In genomic region chr5:99169309-99169708, GRCh38 we compare ENCODE assay signal across 9 cellular contexts.
DNase-seq lines count a peak whose midpoint lies in the region; ATAC-seq and TF ChIP-seq lines count a peak whose summit lies in the region.
"Had no signal": no experiment of that assay in that cellular context is flagged by ENCODE, and none has a peak within 500 bp of the region (broad histone marks: within the 10 kb centered on the region; RNA-seq: fewer than 3 reads in every experiment).

No MANE protein-coding gene starts in this region.

- DNase-seq in COR-L47 (lab: John Stamatoyannopoulos, UW) (peak; percentile 20), M059J (ENCODE audit: low read depth) (peak; percentile 6), amniotic epithelial cell (ENCODE audit: low read depth) (peak; percentile 1), iris pigment epithelial cell (ENCODE audit: low read depth) (peak; percentile 17), mesenteric fat pad (ENCODE audit: low spot score) (no peak), upper lobe of left lung (no peak), tibial nerve (ENCODE audit: low spot score in 2 of 2) (no peak)
- DNase-seq: NCI-H774 had no signal

- H3K27ac ChIP-seq in upper lobe of left lung (no peak overlapping the region), tibial nerve (no peak overlapping the region)

- no peaks in the 10 kb centered on the region for H3K9me3 ChIP-seq in upper lobe of left lung
- H3K9me3 ChIP-seq in tibial nerve, result peaks cover 0 to 3% (median 0%) of the 10 kb centered on the region in 4 donors

- TF ChIP-seq CTCF in upper lobe of left lung (IDR thresholded peaks at IDR 0.05) (no peak), tibial nerve (IDR thresholded peaks at IDR 0.05) (no peak)

- H3K36me3 ChIP-seq in upper lobe of left lung (no peaks in the 10 kb centered on the region), tibial nerve (no peaks in the 10 kb centered on the region)

- no peaks in the 10 kb centered on the region for H3K27me3 ChIP-seq in upper lobe of left lung
- no peaks in the 10 kb centered on the region for H3K27me3 ChIP-seq in tibial nerve

- TF ChIP-seq EP300 in upper lobe of left lung (IDR thresholded peaks at IDR 0.05) (no peak), tibial nerve (IDR thresholded peaks at IDR 0.05) (no peak)

- TF ChIP-seq POLR2A in upper lobe of left lung (IDR thresholded peaks at IDR 0.05) (no peak), tibial nerve (IDR thresholded peaks at IDR 0.05) (no peak)

- H3K4me1 ChIP-seq in upper lobe of left lung (no peaks in the 10 kb centered on the region), tibial nerve (no peaks in the 10 kb centered on the region)

- H3K4me3 ChIP-seq in upper lobe of left lung (no peak overlapping the region), tibial nerve (no peak overlapping the region)

- ATAC-seq in GM19455 (IDR thresholded peaks at IDR 0.05; ENCODE audit: unreplicated experiment) (no peak), upper lobe of left lung (ENCODE audit: low FRiP score in 2 of 2) (no peak)

- WGBS in upper lobe of left lung, 2 donors, result 47 to 59% methylated on average over 3 of the region's 3 CpGs
- 52 to 58% methylated on average over 3 of the region's 3 CpGs for WGBS in tibial nerve, 2 donors

Comparison
In these comparisons a context has a peak if more than half of its experiments do, and no peak if none do; other contexts are left out.
1. DNase-seq: peak in COR-L47 (single experiment), M059J (single experiment), amniotic epithelial cell (single experiment) and iris pigment epithelial cell (single experiment); none in mesenteric fat pad (single experiment), upper lobe of left lung (0 of 2) and tibial nerve (0 of 2).